1 cellular context compared by ENCODE assay signal in genomic region chr12:125029756-125030358, GRCh38.
TF ChIP-seq lines count a peak whose summit lies in the region.

No MANE protein-coding gene starts in this region.

TF ChIP-seq in GM12878, 131 proteins besides CTCF, POLR2A, EP300 and RAD21 (continued from another document):
- TF ChIP-seq BCLAF1 (IDR thresholded peaks at IDR 0.05) = no peak
- TF ChIP-seq ZNF274 (IDR thresholded peaks at IDR 0.05; ENCODE audit: insufficient read depth, insufficient read length) = no peak
- no peak for TF ChIP-seq ATF2 (IDR thresholded peaks at IDR 0.05; ENCODE audit: low read length)
- TF ChIP-seq KDM1A (IDR thresholded peaks at IDR 0.05; ENCODE audit: borderline replicate concordance) = no peak
- no peak for TF ChIP-seq IKZF1 (conservative IDR thresholded peaks at IDR 0.05)
- no peak for TF ChIP-seq BRCA1 (IDR thresholded peaks at IDR 0.05; ENCODE audit: low read depth, low read length)
- no peak for TF ChIP-seq PKNOX1 (IDR thresholded peaks at IDR 0.05)
- TF ChIP-seq EZH2 (IDR thresholded peaks at IDR 0.05; ENCODE audit: borderline replicate concordance, control insufficient read depth, low read depth, low read length) = no peak
- no peak for TF ChIP-seq BCL11A (IDR thresholded peaks at IDR 0.05; ENCODE audit: low read depth, low read length)
- TF ChIP-seq TCF7 (IDR thresholded peaks at IDR 0.05; ENCODE audit: borderline replicate concordance) = no peak
- TF ChIP-seq ZBTB11 (CRISPR knock-in tag; IDR thresholded peaks at IDR 0.05) = no peak
